8 cellular contexts compared by ENCODE assay signal in genomic region chr4:140049024-140049923, GRCh38.
DNase-seq lines count a peak whose midpoint lies in the region; ATAC-seq and TF ChIP-seq lines count a peak whose summit lies in the region.

No MANE protein-coding gene starts in this region.

- H3K27me3 ChIP-seq in brain microvascular endothelial cell (replicated peaks) = no peaks in the 10 kb centered on the region

- H3K36me3 ChIP-seq in brain microvascular endothelial cell (replicated peaks) = no peaks in the 10 kb centered on the region

- in situ Hi-C loops in brain microvascular endothelial cell (cut with HindIII; ENCODE audit: low pct_ligation_motif_present, low sequenced_read_pairs) = no loop called here

- peak; percentile 68 for DNase-seq in activated effector memory CD4-positive, alpha-beta T cell treated with anti-CD3 and anti-CD28 coated beads, Interleukin-2, amount 50 U/mL, for 16 hours
- DNase-seq in activated effector memory CD4-positive, alpha-beta T cell treated with Interleukin-2 at 50 U/mL for 16 hours = no peak
- DNase-seq in NCI-H1105 (lab: John Stamatoyannopoulos, UW) (peak; percentile 81), T follicular helper cell (ENCODE audit: low read depth) (peak; percentile 9), brain microvascular endothelial cell (peak; percentile 55), iPS DF 4.7 (ENCODE audit: extremely low read depth, low spot score) (peak; percentile 72), renal cortical epithelial cell (ENCODE audit: low read depth) (peak; percentile 28)

- no peak for ATAC-seq in HG02763 (IDR thresholded peaks at IDR 0.05; ENCODE audit: unreplicated experiment)

- peak; percentile 35 for TF ChIP-seq CTCF in brain microvascular endothelial cell (IDR thresholded peaks at IDR 0.05; ENCODE audit: low read depth, low read length, missing control alignments)

- H3K27ac ChIP-seq in brain microvascular endothelial cell = peak overlapping the region; percentile 58

- H3K4me3 ChIP-seq in brain microvascular endothelial cell (ENCODE audit: low read depth, low read length) = peak overlapping the region; percentile 33
